In genomic region chrX:45743081-45743533, GRCh38 we compare ENCODE assay signal across 10 cellular contexts.
A peak's percentile ranks its signal among the peaks of the same experiment; 100 is the strongest.
DNase-seq lines count a peak whose midpoint lies in the region; ATAC-seq, FAIRE-seq and TF ChIP-seq lines count a peak whose summit lies in the region.
"Had no signal": no experiment of that assay in that cellular context is flagged by ENCODE, and none has a peak within 500 bp of the region (broad histone marks: within the 10 kb centered on the region; RNA-seq: fewer than 3 reads in every experiment).

No MANE protein-coding gene starts in this region.

- H3K36me3 ChIP-seq in DND-41 (ENCODE audit: insufficient read depth, low read length) (peaks cover 25% of the 10 kb centered on the region; the same call in 1 of the 2 replicates), keratinocyte (ENCODE audit: control insufficient read depth in 2 of 2, extremely low read depth in 1 of 2, insufficient read depth in 2 of 2, low read length in 2 of 2) (peaks cover 6 to 18% of the 10 kb centered on the region in 2 experiments), small intestine (ENCODE audit: control insufficient read depth in 2 of 2, insufficient read depth in 2 of 2, low read length in 2 of 2) (no peaks in the 10 kb centered on the region)

- no peak overlapping the region for H2AFZ ChIP-seq in DND-41 (ENCODE audit: low read depth, low read length)
- no peak overlapping the region for H2AFZ ChIP-seq in keratinocyte (ENCODE audit: control insufficient read depth, low read length)

- WGBS in small intestine, 3 donors: 83 to 88% (median 87%) methylated on average over 5 of the region's 5 CpGs

- ATAC-seq in DND-41 (ENCODE audit: insufficient read depth, low read depth) (peak; percentile 56; the same call in 2 of the 3 replicates), HG03095 (IDR thresholded peaks at IDR 0.05; ENCODE audit: unreplicated experiment) (no peak), HG02571 (IDR thresholded peaks at IDR 0.05; ENCODE audit: unreplicated experiment) (no peak)

- CTCF ChIA-PET in HEK293T (lab: Yijun Ruan, JAX): no interaction called here

- H3K27ac ChIP-seq in DND-41 (ENCODE audit: low read length) (no peak overlapping the region), VCaP (no peak overlapping the region), keratinocyte (ENCODE audit: control insufficient read depth, insufficient read depth, low read length) (peak overlapping the region; percentile 44), small intestine (ENCODE audit: low read depth in 1 of 2, low read length in 1 of 2) (no peak overlapping the region)
- H3K27ac ChIP-seq: KMS-11 had no signal

- dilution Hi-C loops in keratinocyte (cut with MboI; ENCODE audit: extremely low pct_ligation_motif_present, low sequenced_read_pairs): loop anchor here (25.0 kb wide), 1 partner anchor 406 kb away; no protein-coding TSS in a partner anchor

- H4K20me1 ChIP-seq in DND-41 (ENCODE audit: insufficient read depth, low read length): no peaks in the 10 kb centered on the region
- H4K20me1 ChIP-seq in keratinocyte (ENCODE audit: control insufficient read depth, extremely low read depth, insufficient read depth, low read length): no peaks in the 10 kb centered on the region

- H3K4me3 ChIP-seq in DND-41 (ENCODE audit: low read depth in 1 of 2, low read length in 2 of 2) (no peak overlapping the region), keratinocyte (ENCODE audit: control insufficient read depth in 2 of 3, extremely low read depth in 1 of 3, insufficient read depth in 2 of 3, low read depth in 1 of 3, low read length in 3 of 3) (no peak overlapping the region), small intestine (ENCODE audit: low read depth in 1 of 2, low read length in 2 of 2) (no peak overlapping the region)

- no peaks in the 10 kb centered on the region for H3K4me1 ChIP-seq in DND-41 (ENCODE audit: insufficient read depth, low read length)
- peaks cover 30% of the 10 kb centered on the region for H3K4me1 ChIP-seq in keratinocyte (ENCODE audit: control insufficient read depth, extremely low read depth, insufficient read depth, low read length)
- H3K4me1 ChIP-seq in small intestine (ENCODE audit: control insufficient read depth in 2 of 2, insufficient read depth in 1 of 2, low read depth in 1 of 2, low read length in 1 of 2): no peaks in the 10 kb centered on the region

- no peaks in the 10 kb centered on the region for H3K27me3 ChIP-seq in DND-41 (ENCODE audit: insufficient read depth, low read length, poor library complexity)
- no peaks in the 10 kb centered on the region for H3K27me3 ChIP-seq in keratinocyte (ENCODE audit: control insufficient read depth, extremely low read depth, insufficient read depth, low read length)
- no peaks in the 10 kb centered on the region for H3K27me3 ChIP-seq in small intestine (ENCODE audit: control insufficient read depth in 2 of 2, insufficient read depth in 2 of 2, low read length in 2 of 2)

- H3K9ac ChIP-seq in DND-41 (ENCODE audit: low read depth, low read length) (no peak overlapping the region), keratinocyte (ENCODE audit: control insufficient read depth, extremely low read depth, insufficient read depth, low read length) (no peak overlapping the region)
- H3K9ac ChIP-seq: KMS-11 had no signal

- H3K9me1 ChIP-seq in keratinocyte (ENCODE audit: control insufficient read depth, extremely low read depth, insufficient read depth, low read length): no peaks in the 10 kb centered on the region

- FAIRE-seq in keratinocyte (lab: Jason Lieb, UNC) (peak; percentile 71), small intestine (lab: Jason Lieb, UNC) (no peak)

- no peaks in the 10 kb centered on the region for H3K79me2 ChIP-seq in DND-41 (ENCODE audit: insufficient read depth, low read length)
- H3K79me2 ChIP-seq in keratinocyte (ENCODE audit: control insufficient read depth, insufficient read depth, low read length): peaks cover 2% of the 10 kb centered on the region

- POLR2A ChIA-PET in HEK293T (lab: Yijun Ruan, JAX): no interaction called here

- TF ChIP-seq CTCF in DND-41 (IDR thresholded peaks at IDR 0.05; ENCODE audit: borderline replicate concordance, extremely low read depth, low read length, poor library complexity, severe bottlenecking): peak; percentile 31
- 0 out of 2 replicates have a peak, but pooled peaks have one; percentile 12 for TF ChIP-seq CTCF in VCaP (conservative IDR thresholded peaks at IDR 0.05)
- TF ChIP-seq CTCF in keratinocyte (optimal IDR thresholded peaks at IDR 0.05 in 1 of 3, IDR thresholded peaks at IDR 0.05 in 1 of 3, conservative IDR thresholded peaks at IDR 0.05 in 1 of 3; ENCODE audit: extremely low read depth in 1 of 3, insufficient read depth in 2 of 3, low read length in 3 of 3): peak; percentile 51 to 76 (median 70)

- H3K4me2 ChIP-seq in DND-41 (ENCODE audit: insufficient read depth, low read length): no peak overlapping the region
- no peak overlapping the region for H3K4me2 ChIP-seq in keratinocyte (ENCODE audit: control insufficient read depth, extremely low read depth, insufficient read depth, low read depth, low read length)
- H3K4me2 ChIP-seq: KMS-11 had no signal

- H3K9me3 ChIP-seq in DND-41 (ENCODE audit: insufficient read depth, low read length, severe bottlenecking) (no peaks in the 10 kb centered on the region), keratinocyte (ENCODE audit: control insufficient read depth, low read depth, low read length) (no peaks in the 10 kb centered on the region), small intestine (ENCODE audit: control insufficient read depth, low read depth) (no peaks in the 10 kb centered on the region)

- DNase-seq in DND-41 (no peak), HEK293T (ENCODE audit: extremely low spot score) (peak; percentile 53), keratinocyte (ENCODE audit: low read depth, low spot score) (peak; percentile 65), small intestine (no peak), GOT3 (lab: John Stamatoyannopoulos, UW) (no peak)
- DNase-seq: nephron progenitor cell had no signal

TF ChIP-seq in HEK293T, 16 proteins besides CTCF, POLR2A, EP300 and RAD21:
- TF ChIP-seq FOXM1 (IDR thresholded peaks at IDR 0.05; ENCODE audit: borderline replicate concordance) (no peak), CTBP1 (IDR thresholded peaks at IDR 0.05; ENCODE audit: borderline replicate concordance) (no peak), ARNT (IDR thresholded peaks at IDR 0.05) (no peak), FOXK2 (IDR thresholded peaks at IDR 0.05) (no peak), ZNF384 (IDR thresholded peaks at IDR 0.05) (no peak), SUZ12 (IDR thresholded peaks at IDR 0.05) (no peak), LEF1 (IDR thresholded peaks at IDR 0.05; ENCODE audit: borderline replicate concordance) (no peak), BHLHE40 (IDR thresholded peaks at IDR 0.05; ENCODE audit: borderline replicate concordance) (no peak), FOXA1 (IDR thresholded peaks at IDR 0.05) (no peak), NFRKB (IDR thresholded peaks at IDR 0.05) (no peak), TARDBP (IDR thresholded peaks at IDR 0.05) (no peak)
- TF ChIP-seq, protein P1, sequence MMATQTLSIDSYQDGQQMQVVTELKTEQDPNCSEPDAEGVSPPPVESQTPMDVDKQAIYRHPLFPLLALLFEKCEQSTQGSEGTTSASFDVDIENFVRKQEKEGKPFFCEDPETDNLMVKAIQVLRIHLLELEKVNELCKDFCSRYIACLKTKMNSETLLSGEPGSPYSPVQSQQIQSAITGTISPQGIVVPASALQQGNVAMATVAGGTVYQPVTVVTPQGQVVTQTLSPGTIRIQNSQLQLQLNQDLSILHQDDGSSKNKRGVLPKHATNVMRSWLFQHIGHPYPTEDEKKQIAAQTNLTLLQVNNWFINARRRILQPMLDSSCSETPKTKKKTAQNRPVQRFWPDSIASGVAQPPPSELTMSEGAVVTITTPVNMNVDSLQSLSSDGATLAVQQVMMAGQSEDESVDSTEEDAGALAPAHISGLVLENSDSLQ (IDR thresholded peaks at IDR 0.05): no peak

Comparison
In these comparisons a context has a peak if more than half of its experiments do, and no peak if none do; other contexts are left out.
1. DNase-seq: peak in HEK293T (single experiment) and keratinocyte (single experiment); none in DND-41 (single experiment), small intestine (single experiment) and GOT3 (single experiment).
2. CTCF ChIP-seq: peak in every context shown above with its lines; median percentile 70 in keratinocyte; 31 in DND-41; 12 in VCaP.